16 cellular contexts compared by ENCODE assay signal in the genomic region with DNA sequence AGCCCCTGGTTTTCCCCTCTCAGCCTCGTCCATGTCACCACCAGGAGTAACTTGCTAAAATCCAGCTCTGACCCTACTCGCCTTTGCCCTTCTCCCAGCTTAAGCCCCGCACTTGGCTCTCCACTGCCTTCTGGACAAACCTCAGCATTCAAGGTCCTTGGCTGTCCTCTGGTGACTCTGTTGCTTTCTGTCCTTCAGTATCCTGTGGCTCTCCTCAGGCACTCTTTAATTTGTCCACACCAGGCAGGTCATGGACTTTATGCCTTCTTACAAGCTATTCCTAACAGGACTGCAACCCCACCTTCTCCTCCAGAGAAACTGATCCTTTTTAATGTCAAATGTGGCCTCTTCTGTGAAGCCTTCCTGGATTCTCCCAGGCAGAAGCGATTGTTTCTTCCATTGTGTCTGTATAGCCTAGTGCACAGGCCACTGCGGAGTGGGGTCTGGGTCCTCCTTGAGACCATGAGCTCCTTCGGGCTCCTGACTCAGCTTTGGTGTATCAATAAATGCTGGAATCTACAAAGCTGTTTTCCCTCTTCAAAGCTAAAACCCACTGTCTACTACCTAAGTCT. TPM values are rescaled to one million over a fixed set of nuclear protein-coding genes. Genes with fewer than 3 reads are reported as not detected.
DNase-seq lines count a peak whose midpoint lies in the region; ATAC-seq and TF ChIP-seq lines count a peak whose summit lies in the region.
"Had no signal": no experiment of that assay in that cellular context is flagged by ENCODE, and none has a peak within 500 bp of the region (broad histone marks: within the 10 kb centered on the region; RNA-seq: fewer than 3 reads in every experiment).

No MANE protein-coding gene starts in this region.

- BruUV-seq in PC-3 (replicated peaks; lab: Mats Ljungman, UMichigan) = no TSS peak

- H3K36me3 ChIP-seq in left ventricle myocardium inferior = no peaks in the 10 kb centered on the region
- no peaks in the 10 kb centered on the region for H3K36me3 ChIP-seq in right atrium auricular region
- H3K36me3 ChIP-seq in PC-3 (ENCODE audit: low read depth, low read length) = no peaks in the 10 kb centered on the region
- no peaks in the 10 kb centered on the region for H3K36me3 ChIP-seq in spleen
- H3K36me3 ChIP-seq in smooth muscle cell (ENCODE audit: low read depth) = no peaks in the 10 kb centered on the region
- H3K36me3 ChIP-seq: HAP-1, SJSA1, thoracic aorta had no signal

- H3K9me2 ChIP-seq in PC-3 (replicated peaks; ENCODE audit: low read length) = no peaks in the 10 kb centered on the region

- H2AFZ ChIP-seq in PC-3 (ENCODE audit: low read length) = peak overlapping the region; percentile 40; the same call in 1 of the 2 replicates
- H2AFZ ChIP-seq in smooth muscle cell (ENCODE audit: low read depth) = no peak overlapping the region

- H4K20me1 ChIP-seq in PC-3 (ENCODE audit: low read length) (no peaks in the 10 kb centered on the region), smooth muscle cell (ENCODE audit: low read depth) (no peaks in the 10 kb centered on the region)

- peaks cover 21 to 48% of the 10 kb centered on the region in 2 donors for H3K27me3 Mint-ChIP-seq in effector memory CD8-positive, alpha-beta T cell

- TF ChIP-seq CTCF in left ventricle myocardium inferior (IDR thresholded peaks at IDR 0.05; ENCODE audit: borderline replicate concordance) = peak; percentile 14
- TF ChIP-seq CTCF in right atrium auricular region (IDR thresholded peaks at IDR 0.05) = peak in 1 of 2 donors; percentile 37
- TF ChIP-seq CTCF in PC-3 (conservative IDR thresholded peaks at IDR 0.05; ENCODE audit: low read depth, low read length) = 0 out of 2 replicates have a peak, but pooled peaks have one; percentile 24
- TF ChIP-seq CTCF in spleen (IDR thresholded peaks at IDR 0.05 in 8 of 11, conservative IDR thresholded peaks at IDR 0.05 in 3 of 11) = peak in 7 of 11 experiments; percentile 0 to 63 (median 32)
- no peak for TF ChIP-seq CTCF in smooth muscle cell (IDR thresholded peaks at IDR 0.05; ENCODE audit: borderline replicate concordance, insufficient read depth, poor library complexity, severe bottlenecking)
- TF ChIP-seq CTCF in GM10248 (IDR thresholded peaks at IDR 0.05; ENCODE audit: control extremely low read depth, extremely low read depth, low read depth, missing control alignments) = no peak

- H3K79me2 ChIP-seq in PC-3 (ENCODE audit: low read length) = no peaks in the 10 kb centered on the region
- no peaks in the 10 kb centered on the region for H3K79me2 ChIP-seq in smooth muscle cell (ENCODE audit: low read depth)

- intact Hi-C loops in left ventricle myocardium inferior (cut with micrococcal nuclease) (loop anchor here (5.0 to 10.0 kb wide), 3 partner anchors 106 to 338 kb away; no protein-coding TSS in a partner anchor), PC-3 (cut with micrococcal nuclease) (loop anchor here (1.0 to 5.0 kb wide), 5 partner anchors 50 to 341 kb away; partner anchors contain the start of gene CITED4), spleen (cut with DNase I; ENCODE audit: low total_unique reads) (loop anchor here (5.0 to 10.0 kb wide), 2 partner anchors 106 to 338 kb away; no protein-coding TSS in a partner anchor)

- POLR2A ChIA-PET in PC-3 (lab: Charles Lee; ENCODE audit: unreplicated experiment) (no interaction called here), GM10248 (lab: Yijun Ruan, JAX) (no interaction called here)

- CTCF ChIA-PET in PC-3 (lab: Charles Lee) = interaction anchor here (1.0 to 1.1 kb wide), 5 partner anchors 13 to 104 kb away, joined by 3 to 8 read pairs (median 5); partner anchors contain the start of gene CITED4
- CTCF ChIA-PET in GM10248 (lab: Yijun Ruan, JAX) = interaction anchor here (0.6 to 10.0 kb wide), 48 partner anchors 9 to 809 kb away, joined by 3 to 144 read pairs (median 5); partner anchors contain the start of genes CITED4, CTPS1 and ZNF684

- no peaks in the 10 kb centered on the region for H3K9me3 Mint-ChIP-seq in effector memory CD8-positive, alpha-beta T cell
- H3K9me3 Mint-ChIP-seq: activated naive CD4-positive, alpha-beta T cell treated with anti-CD3 and anti-CD28 coated beads, Interleukin-2, amount 50 U/mL, for 24 hours; activated T-cell treated with anti-CD3 and anti-CD28 coated beads, Interleukin-2, amount 50 U/mL, for 24 hours; CD4-positive, alpha-beta T cell; T-helper 2 cell treated with Interferon-gamma antibody and Interleukin-4, amounts not matched to agents 5 μg/mL and 100 μg/mL, for 36 hours had no signal

- no peak overlapping the region for H3K4me3 Mint-ChIP-seq in effector memory CD8-positive, alpha-beta T cell
- H3K4me3 Mint-ChIP-seq: activated naive CD4-positive, alpha-beta T cell treated with anti-CD3 and anti-CD28 coated beads, Interleukin-2, amount 50 U/mL, for 24 hours; activated T-cell treated with anti-CD3 and anti-CD28 coated beads, Interleukin-2, amount 50 U/mL, for 24 hours; CD4-positive, alpha-beta T cell; T-helper 2 cell treated with Interferon-gamma antibody and Interleukin-4, amounts not matched to agents 5 μg/mL and 100 μg/mL, for 36 hours had no signal

- no peaks in the 10 kb centered on the region for H3K36me3 Mint-ChIP-seq in effector memory CD8-positive, alpha-beta T cell (ENCODE audit: insufficient read depth)
- H3K36me3 Mint-ChIP-seq: activated naive CD4-positive, alpha-beta T cell treated with anti-CD3 and anti-CD28 coated beads, Interleukin-2, amount 50 U/mL, for 24 hours had no signal

- no peak overlapping the region for H3K27ac Mint-ChIP-seq in effector memory CD8-positive, alpha-beta T cell
- H3K27ac Mint-ChIP-seq: activated naive CD4-positive, alpha-beta T cell treated with anti-CD3 and anti-CD28 coated beads, Interleukin-2, amount 50 U/mL, for 24 hours; activated T-cell treated with anti-CD3 and anti-CD28 coated beads, Interleukin-2, amount 50 U/mL, for 24 hours; CD4-positive, alpha-beta T cell; T-helper 2 cell treated with Interferon-gamma antibody and Interleukin-4, amounts not matched to agents 5 μg/mL and 100 μg/mL, for 36 hours had no signal

- H3K9me3 ChIP-seq in left ventricle myocardium inferior (replicated peaks) (no peaks in the 10 kb centered on the region), right atrium auricular region (no peaks in the 10 kb centered on the region), PC-3 (ENCODE audit: low read length) (no peaks in the 10 kb centered on the region), spleen (peaks cover 0 to under 1% (median 0%) of the 10 kb centered on the region in 8 donors), smooth muscle cell (replicated peaks; ENCODE audit: low read depth) (no peaks in the 10 kb centered on the region)
- H3K9me3 ChIP-seq: HAP-1, SJSA1, thoracic aorta had no signal

- TF ChIP-seq POLR2A in spleen (IDR thresholded peaks at IDR 0.05) = no peak

- H3K4me3 ChIP-seq in left ventricle myocardium inferior (no peak overlapping the region), right atrium auricular region (no peak overlapping the region), PC-3 (ENCODE audit: low read length) (no peak overlapping the region), spleen (no peak overlapping the region), smooth muscle cell (no peak overlapping the region)
- H3K4me3 ChIP-seq: HAP-1, SJSA1 had no signal

- no peak overlapping the region for H3K27ac ChIP-seq in left ventricle myocardium inferior (replicated peaks)
- no peak overlapping the region for H3K27ac ChIP-seq in right atrium auricular region
- H3K27ac ChIP-seq in PC-3 (ENCODE audit: low read length) = no peak overlapping the region
- H3K27ac ChIP-seq in spleen = no peak overlapping the region
- no peak overlapping the region for H3K27ac ChIP-seq in smooth muscle cell (ENCODE audit: low read depth)
- H3K27ac ChIP-seq: SJSA1, thoracic aorta had no signal

- H3K4me2 ChIP-seq in PC-3 (ENCODE audit: low read length) = no peak overlapping the region
- H3K4me2 ChIP-seq in smooth muscle cell = no peak overlapping the region

- 41 to 48% (median 46%) methylated on average over 6 of the region's 6 CpGs for WGBS in spleen, 5 donors
- WGBS in smooth muscle cell (ENCODE audit: low lambda C conversion rate) = 44% methylated on average over 6 of the region's 6 CpGs

- peak; percentile 17 for ATAC-seq in PC-3
- ATAC-seq in effector memory CD8-positive, alpha-beta T cell (replicated peaks) = peak; percentile 12

- no peak for DNase-seq in left ventricle myocardium inferior
- no peak for DNase-seq in right atrium auricular region (ENCODE audit: low spot score)
- DNase-seq in PC-3 = no peak
- DNase-seq in effector memory CD8-positive, alpha-beta T cell = no peak
- no peak for DNase-seq in spleen
- no peak for DNase-seq in smooth muscle cell (lab: John Stamatoyannopoulos, UW; ENCODE audit: unreplicated experiment)
- no peak for DNase-seq in activated effector memory CD4-positive, alpha-beta T cell treated with anti-CD3 and anti-CD28 coated beads, Interleukin-2, amount 50 U/mL, for 16 hours
- no peak for DNase-seq in GM10248 (ENCODE audit: extremely low spot score)
- DNase-seq: NCI-H1436 treated with DMSO at 0.1 percent for 48 hours had no signal

- H3K9ac ChIP-seq in PC-3 (ENCODE audit: low read length) (no peak overlapping the region), smooth muscle cell (ENCODE audit: low read depth) (no peak overlapping the region)

- H3K4me1 ChIP-seq in left ventricle myocardium inferior (peaks cover 11% of the 10 kb centered on the region), right atrium auricular region (peaks cover 0 to 6% of the 10 kb centered on the region in 2 donors), PC-3 (ENCODE audit: insufficient read depth, low read length) (peaks cover 27% of the 10 kb centered on the region), spleen (peaks cover 0 to 39% (median 21%) of the 10 kb centered on the region in 6 donors), smooth muscle cell (ENCODE audit: low read depth) (no peaks in the 10 kb centered on the region)
- H3K4me1 ChIP-seq: HAP-1 had no signal

- peaks cover 21% of the 10 kb centered on the region for H3K27me3 ChIP-seq in left ventricle myocardium inferior (ENCODE audit: low read depth)
- no peaks in the 10 kb centered on the region for H3K27me3 ChIP-seq in right atrium auricular region
- H3K27me3 ChIP-seq in PC-3 (ENCODE audit: low read length) = no peaks in the 10 kb centered on the region
- H3K27me3 ChIP-seq in spleen (replicated peaks in 1 of 7) = peaks cover 0 to 41% (median 4%) of the 10 kb centered on the region in 7 donors
- H3K27me3 ChIP-seq in smooth muscle cell (ENCODE audit: low read depth) = peaks cover 5% of the 10 kb centered on the region
- H3K27me3 ChIP-seq: SJSA1 had no signal

- no peaks in the 10 kb centered on the region for H3F3A ChIP-seq in PC-3 (ENCODE audit: low read length, unreplicated experiment)
- H3F3A ChIP-seq in smooth muscle cell (ENCODE audit: low read depth) = no peaks in the 10 kb centered on the region

- peaks cover 14% of the 10 kb centered on the region in 2 donors for H3K4me1 Mint-ChIP-seq in effector memory CD8-positive, alpha-beta T cell (ENCODE audit: low read depth in 2 of 2)

RNA-seq across cellular contexts. Expression of gene CTPS1, which starts 26.7 kb away (rescaled TPM):
- total RNA-seq in left ventricle myocardium inferior = 7.1 TPM
- 10 to 100 TPM in 1 of 2 donors, 1 to 10 TPM in 1; 8.8 to 15.4 TPM for total RNA-seq in right atrium auricular region
- total RNA-seq in PC-3 (2014; rRNA removed) = 63.4 and 122 TPM in 2 replicates
- 10 to 100 TPM; 12.1 to 27.7 (median 17.8) TPM for total RNA-seq in spleen
- 10 to 100 TPM in 2 of 3 donors, 1 to 10 TPM in 1; 7.9 to 14.4 (median 10.9) TPM for polyA plus RNA-seq in spleen
- total RNA-seq in smooth muscle cell = 20.9 and 35.9 TPM in 2 replicates
- 24.4 and 35.5 TPM in 2 replicates for polyA plus RNA-seq in smooth muscle cell

Comparison
In these comparisons a context has a peak if more than half of its experiments do, and no peak if none do; other contexts are left out.
1. CTCF ChIP-seq: peak in left ventricle myocardium inferior (single experiment), PC-3 (single experiment) and spleen (7 of 11); none in smooth muscle cell (single experiment) and GM10248 (single experiment).